Comparison of ENCODE assay signal across 7 cellular contexts in genomic region chr16:31141489-31142108, GRCh38. TPM values are rescaled to one million over a fixed set of nuclear protein-coding genes. Genes with fewer than 3 reads are reported as not detected.
DNase-seq lines count a peak whose midpoint lies in the region; ATAC-seq and TF ChIP-seq lines count a peak whose summit lies in the region.
"Had no signal": no experiment of that assay in that cellular context is flagged by ENCODE, and none has a peak within 500 bp of the region (broad histone marks: within the 10 kb centered on the region; RNA-seq: fewer than 3 reads in every experiment).

No MANE protein-coding gene starts in this region.

- H3K9me3 ChIP-seq in ES-I3 (ENCODE audit: control insufficient read depth, insufficient read depth, low read length) (no peaks in the 10 kb centered on the region), heart right ventricle (no peaks in the 10 kb centered on the region), thymus (ENCODE audit: control insufficient read depth) (peaks cover 1% of the 10 kb centered on the region)

- H3K4me3 ChIP-seq in heart right ventricle (peak overlapping the region in 9 of 10 donors; percentile 3 to 62 (median 51)), thymus (ENCODE audit: low read length) (peak overlapping the region; percentile 64)

- intact Hi-C loops in heart right ventricle (cut with DNase I): loop anchor here in 8 of 10 donors (1.0 to 10.0 kb wide), 16 partner anchors 23 to 157 kb away; partner anchors contain the start of genes HSD3B7 (in 6 of the 8), BCKDK (in 5 of the 8), FUS (in 2 of the 8) and STX4 (in 2 of the 8)

- H3K4me1 ChIP-seq in ES-I3 (ENCODE audit: insufficient read depth, low read length) (peaks cover 24% of the 10 kb centered on the region), heart right ventricle (peaks cover 8 to 35% (median 26%) of the 10 kb centered on the region in 9 donors), thymus (ENCODE audit: control insufficient read depth, insufficient read depth, low read length) (peaks cover 10% of the 10 kb centered on the region)

- DNase-seq in SHP77 treated with DMSO at 0.1 percent for 48 hours (lab: John Stamatoyannopoulos, UW) (peak; percentile 58), heart right ventricle (peak in 1 of 2 donors; percentile 38), NCI-H2081 (lab: John Stamatoyannopoulos, UW) (no peak)
- DNase-seq in stimulated activated CD4-positive, alpha-beta T cell treated with anti-CD3 and anti-CD28 coated beads, Interleukin-15, amount 100 ng/mL, for 24 hours: no peak

- ATAC-seq in heart right ventricle: peak in 6 of 8 donors; percentile 0 to 7 (median 2)

- H3K27ac ChIP-seq in heart right ventricle: peak overlapping the region in 9 of 10 donors; percentile 58 to 91 (median 81)
- peak overlapping the region; percentile 22 for H3K27ac ChIP-seq in thymus (ENCODE audit: low read depth)

- H3K27me3 ChIP-seq in heart right ventricle (no peaks in the 10 kb centered on the region), thymus (ENCODE audit: control insufficient read depth, insufficient read depth) (no peaks in the 10 kb centered on the region)

- 27 to 29% methylated on average over 10 of the region's 10 CpGs for WGBS in heart right ventricle, 2 donors
- 62% methylated on average over 10 of the region's 10 CpGs for WGBS in thymus

- TF ChIP-seq CTCF in heart right ventricle (IDR thresholded peaks at IDR 0.05): no peak

- H3K36me3 ChIP-seq in ES-I3 (ENCODE audit: insufficient read depth, low read length) (no peaks in the 10 kb centered on the region), heart right ventricle (no peaks in the 10 kb centered on the region), thymus (ENCODE audit: control insufficient read depth, insufficient read depth) (no peaks in the 10 kb centered on the region)

- peak overlapping the region; percentile 52 for H3K9ac ChIP-seq in ES-I3 (ENCODE audit: low read depth, low read length)

RNA-seq across cellular contexts. Expression of gene PRSS8, which starts 6.1 kb away (rescaled TPM):
- total RNA-seq in heart right ventricle: under 1 TPM in 4 of 10 donors, not detected in 6; 0.15 to 0.57 (median 0.25) TPM
- polyA plus RNA-seq in heart right ventricle (under 1 TPM in 1 of 2 donors, not detected in 1; 0.09 TPM), thymus (18.2 TPM)
- total RNA-seq: LHCN-M2 had no signal

RNA-seq across cellular contexts. Expression of gene PRSS36, which starts 8.3 kb away (rescaled TPM):
- total RNA-seq in heart right ventricle: 1 to 10 TPM in 6 of 10 donors, under 1 TPM in 4; 0.30 to 3.1 (median 1.3) TPM
- polyA plus RNA-seq in heart right ventricle: 1 to 10 TPM; 1.2 to 3.4 TPM
- polyA plus RNA-seq in thymus: 4.3 TPM

RNA-seq across cellular contexts. Expression of gene KAT8, which starts 24.1 kb away (rescaled TPM):
- total RNA-seq in heart right ventricle: 10 to 100 TPM; 51.9 to 79.9 (median 66.0) TPM
- polyA plus RNA-seq in heart right ventricle: 100 to 1,000 TPM in 1 of 2 donors, 10 to 100 TPM in 1; 56.3 to 107 TPM
- 72.9 TPM for polyA plus RNA-seq in thymus

RNA-seq across cellular contexts. Expression of gene BCKDK, which starts 33.4 kb away (rescaled TPM):
- total RNA-seq in heart right ventricle: 10 to 100 TPM; 62.8 to 90.9 (median 74.7) TPM
- polyA plus RNA-seq in heart right ventricle: 10 to 100 TPM; 26.1 to 57.2 TPM
- polyA plus RNA-seq in thymus: 16.7 TPM

RNA-seq across cellular contexts. Expression of gene FUS, which starts 38.3 kb away (rescaled TPM):
- 100 to 1,000 TPM; 127 to 174 (median 140) TPM for total RNA-seq in heart right ventricle
- polyA plus RNA-seq in heart right ventricle (100 to 1,000 TPM; 116 to 240 TPM), thymus (478 TPM)

Comparison
In these comparisons a context has a peak if more than half of its experiments do, and no peak if none do; other contexts are left out.
1. RNA of gene PRSS8, which starts 6.1 kb away (polyA plus RNA-seq): 18.2 TPM in thymus (single experiment); 0.09 TPM in heart right ventricle; every median in the first group is over 10 times any median in the second.